Comparison of ENCODE assay signal across 8 cellular contexts in the genomic region with DNA sequence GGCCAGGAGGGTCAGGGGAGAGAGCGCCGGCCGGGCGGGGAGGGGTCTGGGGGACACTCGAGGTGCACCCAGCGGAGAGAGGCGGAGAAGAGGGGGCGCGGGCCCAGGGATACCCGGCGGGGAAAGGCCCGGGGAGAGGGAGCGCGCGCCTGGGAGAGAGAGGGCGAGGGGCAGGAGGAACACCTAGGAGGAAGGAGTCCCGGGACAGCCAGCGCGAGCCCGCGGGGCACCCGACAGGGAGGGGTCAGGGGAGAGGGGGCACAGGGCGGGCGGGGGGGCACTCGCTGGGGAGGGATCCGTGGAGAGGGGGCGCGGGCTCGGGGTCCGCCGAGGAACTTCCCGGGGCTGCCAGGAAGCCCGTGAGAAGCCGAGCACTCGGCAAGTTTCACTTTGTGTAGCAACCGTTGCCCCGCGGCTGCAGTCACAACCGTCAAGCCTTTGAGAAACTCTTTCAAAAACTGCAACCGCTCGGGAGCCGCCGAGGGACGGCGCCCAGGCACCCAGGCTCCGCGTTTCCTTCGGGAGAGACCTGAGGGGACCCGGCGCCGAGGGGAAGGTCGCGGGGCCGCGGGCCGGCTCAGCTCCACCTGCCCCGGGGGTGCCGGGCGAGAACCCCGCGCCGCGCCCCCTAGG. TPM values are rescaled to one million over a fixed set of nuclear protein-coding genes. Genes with fewer than 3 reads are reported as not detected.
A peak's percentile ranks its signal among the peaks of the same experiment; 100 is the strongest.
DNase-seq lines count a peak whose midpoint lies in the region; ATAC-seq and TF ChIP-seq lines count a peak whose summit lies in the region.

No MANE protein-coding gene starts in this region.

- ATAC-seq in GM21515 (IDR thresholded peaks at IDR 0.05; ENCODE audit: unreplicated experiment) (peak; percentile 28), right cardiac atrium (peak; percentile 47 to 53)

- H3K9me3 ChIP-seq in right cardiac atrium (ENCODE audit: control insufficient read depth, low read length): no peaks in the 10 kb centered on the region
- no peaks in the 10 kb centered on the region for H3K9me3 ChIP-seq in sigmoid colon

- no peaks in the 10 kb centered on the region for H3K9me3 Mint-ChIP-seq in T-helper 1 cell treated with Interleukin-12 subunit alpha and Interleukin-12 subunit beta and Interleukin-4 antibody, amounts not matched to agents 30 μg/mL and 1 μg/mL, for 36 hours

- TF ChIP-seq EP300 in sigmoid colon (IDR thresholded peaks at IDR 0.05): no peak

- WGBS in right cardiac atrium: under 1% methylated on average over 63 of the region's 63 CpGs
- WGBS in sigmoid colon, 2 donors: 1% methylated on average over 63 of the region's 63 CpGs

- peak overlapping the region; percentile 57 for H3K27ac Mint-ChIP-seq in T-helper 1 cell treated with Interleukin-12 subunit alpha and Interleukin-12 subunit beta and Interleukin-4 antibody, amounts not matched to agents 30 μg/mL and 1 μg/mL, for 36 hours

- TF ChIP-seq CTCF in sigmoid colon (IDR thresholded peaks at IDR 0.05): no peak

- peak; percentile 47 for DNase-seq in DMS153 (lab: John Stamatoyannopoulos, UW)
- DNase-seq in HuH-7 (ENCODE audit: low spot score): peak; percentile 73
- DNase-seq in amniotic epithelial cell (ENCODE audit: low read depth): peak; percentile 60
- peak; percentile 70 to 87 (median 85) for DNase-seq in right cardiac atrium
- peak; percentile 87 for DNase-seq in sigmoid colon
- DNase-seq in NCI-H2107 treated with DMSO at 0.1 percent for 48 hours (lab: John Stamatoyannopoulos, UW; ENCODE audit: unreplicated experiment): no peak

- H3K36me3 Mint-ChIP-seq in T-helper 1 cell treated with Interleukin-12 subunit alpha and Interleukin-12 subunit beta and Interleukin-4 antibody, amounts not matched to agents 30 μg/mL and 1 μg/mL, for 36 hours (ENCODE audit: low read depth): peaks cover 37% of the 10 kb centered on the region

- H3K27ac ChIP-seq in right cardiac atrium (ENCODE audit: low read length) (peak overlapping the region; percentile 87), sigmoid colon (peak overlapping the region; percentile 95 to 99 (median 96))

- intact Hi-C loops in right cardiac atrium (cut with DNase I) (loop anchor here in 3 of 4 donors (10.0 kb wide), 2 partner anchors 114 to 156 kb away; no protein-coding TSS in a partner anchor), sigmoid colon (cut with DNase I) (loop anchor here (1.0 to 5.0 kb wide), 4 partner anchors 51 to 182 kb away; a partner anchor contains a TSS)

- peaks cover 43% of the 10 kb centered on the region for H3K4me1 Mint-ChIP-seq in T-helper 1 cell treated with Interleukin-12 subunit alpha and Interleukin-12 subunit beta and Interleukin-4 antibody, amounts not matched to agents 30 μg/mL and 1 μg/mL, for 36 hours (ENCODE audit: low read depth)

- H3K27me3 Mint-ChIP-seq in T-helper 1 cell treated with Interleukin-12 subunit alpha and Interleukin-12 subunit beta and Interleukin-4 antibody, amounts not matched to agents 30 μg/mL and 1 μg/mL, for 36 hours (ENCODE audit: low read depth): no peaks in the 10 kb centered on the region

- H3K36me3 ChIP-seq in sigmoid colon: no peaks in the 10 kb centered on the region

- no peak for TF ChIP-seq POLR2A in sigmoid colon (IDR thresholded peaks at IDR 0.05)

- H3K4me3 ChIP-seq in right cardiac atrium (ENCODE audit: low read length): peak overlapping the region; percentile 94
- H3K4me3 ChIP-seq in sigmoid colon: peak overlapping the region; percentile 74 to 97 (median 81)

- H3K27me3 ChIP-seq in right cardiac atrium (ENCODE audit: control insufficient read depth, insufficient read depth) (no peaks in the 10 kb centered on the region), sigmoid colon (no peaks in the 10 kb centered on the region)

- H3K4me3 Mint-ChIP-seq in T-helper 1 cell treated with Interleukin-12 subunit alpha and Interleukin-12 subunit beta and Interleukin-4 antibody, amounts not matched to agents 30 μg/mL and 1 μg/mL, for 36 hours: peak overlapping the region; percentile 98

- H3K4me1 ChIP-seq in right cardiac atrium (ENCODE audit: control insufficient read depth, insufficient read depth, low read length): no peaks in the 10 kb centered on the region
- peaks cover 0 to 34% (median 26%) of the 10 kb centered on the region in 4 donors for H3K4me1 ChIP-seq in sigmoid colon

RNA-seq across cellular contexts. Expression of a gene that starts 0.5 kb away (rescaled TPM):
- total RNA-seq in right cardiac atrium (100 to 1,000 TPM; 192 to 261 (median 244) TPM), sigmoid colon (10 to 100 TPM; 33.5 to 46.0 (median 38.3) TPM)
- polyA plus RNA-seq in right cardiac atrium (178 TPM), sigmoid colon (100 to 1,000 TPM; 214 to 333 (median 262) TPM)

Comparison
In these comparisons a context has a peak if more than half of its experiments do, and no peak if none do; other contexts are left out.
1. RNA of a gene that starts 0.5 kb away (total RNA-seq): 192 to 261 TPM in right cardiac atrium; 33.5 to 46.0 TPM in sigmoid colon; every median in the first group is over 4 times any median in the second.